ENCODE assay signal across 34 cellular contexts in the genomic region with DNA sequence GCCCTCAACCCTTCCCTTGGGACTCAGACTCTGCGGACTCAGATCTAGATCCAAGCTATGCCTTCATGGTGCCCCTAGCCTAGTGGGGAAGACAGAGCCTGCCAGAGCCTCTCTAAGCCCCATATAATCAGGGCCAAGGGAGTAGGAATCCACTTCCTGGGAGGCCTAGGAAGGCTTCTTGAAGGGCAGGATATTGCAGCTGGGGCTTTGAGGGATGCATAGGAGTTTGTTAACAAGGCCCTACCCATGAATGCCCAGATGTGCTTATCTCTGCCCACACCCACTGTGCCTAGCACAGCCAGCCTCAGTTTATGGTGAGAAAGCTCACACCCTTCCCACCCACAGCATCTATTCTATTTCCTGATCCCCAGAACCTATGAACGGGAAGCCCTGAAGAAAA. TPM values are rescaled to one million over a fixed set of nuclear protein-coding genes. Genes with fewer than 3 reads are reported as not detected.
"Had no signal": no experiment of that assay in that cellular context is flagged by ENCODE, and none has a peak within 500 bp of the region (broad histone marks: within the 10 kb centered on the region; RNA-seq: fewer than 3 reads in every experiment).

No MANE protein-coding gene starts in this region.

- H3K27me3 Mint-ChIP-seq: dendritic cell treated with granulocyte-macrophage colony-stimulating factor and Interleukin-4, amounts not matched to agents 40 ng/mL and 50 ng/mL, for 4 days; effector memory CD8-positive, alpha-beta T cell had no signal

- H3K4me1 Mint-ChIP-seq: endodermal cell, mesothelial cell of epicardium had no signal

- H3K9me3 Mint-ChIP-seq: dendritic cell treated with granulocyte-macrophage colony-stimulating factor and Interleukin-4, amounts not matched to agents 40 ng/mL and 50 ng/mL, for 4 days; effector memory CD8-positive, alpha-beta T cell; endodermal cell; mesothelial cell of epicardium had no signal

- FAIRE-seq: endometrium, islet of Langerhans, keratinocyte had no signal

- H3K9me3 ChIP-seq: colonic mucosa, esophagus squamous epithelium, gastrocnemius medialis, heart right ventricle, left lung, lower lobe of right lung, mucosa of descending colon had no signal

- DNase-seq: colonic mucosa; cortex of kidney; effector CD8-positive, alpha-beta T cell; effector memory CD8-positive, alpha-beta T cell; endodermal cell; erythroblast; esophagus squamous epithelium; foreskin fibroblast; foreskin melanocyte; gastrocnemius medialis; glutamatergic neuron; head of caudate nucleus; heart right ventricle; hippocampal formation; left cardiac atrium; left ventricle myocardium superior; lower lobe of right lung; mesenchymal stem cell; mucosa of descending colon had no signal

- H3K27me3 ChIP-seq: colonic mucosa, left lung had no signal

- H3K4me1 ChIP-seq: colonic mucosa, esophagus squamous epithelium, gastrocnemius medialis, heart right ventricle, left lung, lower lobe of right lung had no signal

- H3K27ac ChIP-seq: colonic mucosa, epithelial cell of prostate, esophagus squamous epithelium, gastrocnemius medialis, heart right ventricle, left lung, lower lobe of right lung had no signal

- H3K4me3 Mint-ChIP-seq: dendritic cell treated with granulocyte-macrophage colony-stimulating factor and Interleukin-4, amounts not matched to agents 40 ng/mL and 50 ng/mL, for 4 days; effector memory CD8-positive, alpha-beta T cell; endodermal cell; mesothelial cell of epicardium had no signal

- H3K4me3 ChIP-seq: colonic mucosa, esophagus squamous epithelium, gastrocnemius medialis, heart right ventricle, left lung, lower lobe of right lung, mucosa of descending colon had no signal

- ATAC-seq: effector memory CD8-positive, alpha-beta T cell; esophagus mucosa; gastrocnemius medialis; heart right ventricle; left cardiac atrium; left lung; left ventricle myocardium superior; lower lobe of right lung; mucosa of descending colon had no signal

- H3K27ac Mint-ChIP-seq: dendritic cell treated with granulocyte-macrophage colony-stimulating factor and Interleukin-4, amounts not matched to agents 40 ng/mL and 50 ng/mL, for 4 days; endodermal cell; mesothelial cell of epicardium had no signal

RNA-seq across cellular contexts. Expression of a gene that starts 21.8 kb away (rescaled TPM):
- total RNA-seq: chondrocyte, colonic mucosa, dermis microvascular lymphatic vessel endothelial cell, endodermal cell, esophagus mucosa, esophagus squamous epithelium, gastrocnemius medialis, glomerular endothelial cell, heart right ventricle, kidney epithelial cell, left cardiac atrium, left lung, left ventricle myocardium superior, lower leg skin, lower lobe of right lung, lung microvascular endothelial cell, mesenteric fat pad, mesothelial cell of epicardium, mucosa of descending colon had no signal
- polyA plus RNA-seq: heart right ventricle, keratinocyte had no signal

RNA-seq across cellular contexts. Expression of a gene that starts 36.0 kb away (rescaled TPM):
- total RNA-seq: chondrocyte, glomerular endothelial cell had no signal

RNA-seq across cellular contexts. Expression of a gene that starts 42.0 kb away (rescaled TPM):
- total RNA-seq: chondrocyte, glomerular endothelial cell, lung microvascular endothelial cell had no signal
